ENCODE assay signal across 7 cellular contexts in the genomic region with DNA sequence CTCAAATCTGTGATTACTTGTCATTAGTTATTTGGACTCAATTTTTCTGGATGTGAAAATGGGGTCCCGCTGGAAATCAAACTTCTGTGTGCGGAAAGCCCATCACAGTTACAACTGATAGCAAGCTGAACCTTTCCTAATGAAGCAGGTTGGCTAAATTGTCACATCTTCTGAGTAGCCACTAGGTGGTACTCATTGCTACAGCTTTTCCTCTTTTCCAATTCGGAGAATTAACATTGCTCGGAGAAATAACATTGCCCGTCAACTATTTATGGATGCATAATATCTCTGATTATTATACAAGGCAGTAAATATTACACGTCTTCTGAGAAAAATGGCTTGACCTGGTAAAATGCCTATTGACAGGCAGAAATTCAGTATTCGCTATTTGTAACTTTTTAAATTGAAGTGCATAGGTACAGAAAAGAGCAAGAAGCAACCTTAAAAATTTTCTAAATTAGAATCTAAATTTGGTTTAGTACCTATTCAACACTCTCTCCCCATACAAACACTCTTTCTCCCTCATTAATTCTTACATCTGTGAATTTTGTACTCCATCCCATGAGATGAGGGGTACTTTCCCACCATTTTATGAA. TPM values are rescaled to one million over a fixed set of nuclear protein-coding genes. Genes with fewer than 3 reads are reported as not detected.
A peak's percentile ranks its signal among the peaks of the same experiment; 100 is the strongest.
DNase-seq lines count a peak whose midpoint lies in the region; ATAC-seq, FAIRE-seq and TF ChIP-seq lines count a peak whose summit lies in the region.

No MANE protein-coding gene starts in this region.

- no peaks in the 10 kb centered on the region for H4K20me1 ChIP-seq in GM12878 (ENCODE audit: control insufficient read depth, insufficient read depth)

- SMC1A ChIA-PET in GM12878 (lab: Charles Lee; ENCODE audit: uncharacterized antibody, unreplicated experiment), result interaction anchor here (0.6 to 1.5 kb wide), 8 partner anchors 24 to 135 kb away, joined by 3 to 7 read pairs (median 4); no protein-coding TSS in a partner anchor

- FAIRE-seq in GM12878 (lab: Jason Lieb, UNC), result peak; percentile 92

- DNase-seq in GM12865 (ENCODE audit: low read depth) (peak; percentile 29), NCI-H146 (lab: John Stamatoyannopoulos, UW) (peak; percentile 42), GM12878 (ENCODE audit: low read depth, low spot score) (no peak), lung microvascular endothelial cell (ENCODE audit: low read depth in 2 of 2) (peak; percentile 39 to 50), 8988T (no peak)
- DNase-seq in activated naive CD4-positive, alpha-beta T cell (lab: John Stamatoyannopoulos, UW), result no peak
- DNase-seq in activated CD8-positive, alpha-beta memory T cell treated with anti-CD3 and anti-CD28 coated beads, Interleukin-2, amount 50 U/mL, for 48 hours, result no peak

- no peak overlapping the region for H2AFZ ChIP-seq in GM12878 (ENCODE audit: control insufficient read depth, low read depth, low read length)

- TF ChIP-seq POLR2A in GM12878 (IDR thresholded peaks at IDR 0.05; ENCODE audit: low read depth, low read length), result no peak

- no peaks in the 10 kb centered on the region for H3K4me1 ChIP-seq in GM12878 (ENCODE audit: control insufficient read depth, insufficient read depth, low read length)

- RAD21 ChIA-PET in GM12878 (lab: Charles Lee; ENCODE audit: unreplicated experiment), result interaction anchor here (0.6 to 2.1 kb wide), 9 partner anchors 13 to 215 kb away, joined by 3 to 12 read pairs (median 4); no protein-coding TSS in a partner anchor

- H3K4me3 ChIP-seq in GM12865 (ENCODE audit: low read depth, low read length), result no peak overlapping the region
- H3K4me3 ChIP-seq in GM12878, result no peak overlapping the region

- H3K9ac ChIP-seq in GM12878 (ENCODE audit: control insufficient read depth, insufficient read depth, low read length), result no peak overlapping the region

- H3K4me2 ChIP-seq in GM12878 (ENCODE audit: control insufficient read depth, insufficient read depth), result no peak overlapping the region

- POLR2A ChIA-PET in GM12878 (lab: Charles Lee), result no interaction called here

- no peak for TF ChIP-seq EP300 in GM12878 (IDR thresholded peaks at IDR 0.05; ENCODE audit: borderline replicate concordance in 1 of 2, control insufficient read depth in 1 of 2, low read depth in 2 of 2, low read length in 2 of 2)

- TF ChIP-seq CTCF in GM12865 (IDR thresholded peaks at IDR 0.05; ENCODE audit: insufficient read depth, low read depth, low read length, missing control alignments) (peak; percentile 57), GM12878 (IDR thresholded peaks at IDR 0.05 in 2 of 3, conservative IDR thresholded peaks at IDR 0.05 in 1 of 3; ENCODE audit: control insufficient read depth in 2 of 3, extremely low read depth in 1 of 3, insufficient read depth in 1 of 3, low read depth in 3 of 3, low read length in 3 of 3) (peak; percentile 59 to 61 (median 60))

- peak; percentile 73 for TF ChIP-seq RAD21 in GM12878 (IDR thresholded peaks at IDR 0.05; ENCODE audit: insufficient read depth, low read depth, low read length)

- no peaks in the 10 kb centered on the region; a peak in 2 of 4 replicates for H3K27me3 ChIP-seq in GM12878 (replicated peaks in 1 of 2; ENCODE audit: control insufficient read depth in 2 of 2, insufficient read depth in 2 of 2, low read length in 1 of 2)

- H3K79me2 ChIP-seq in GM12878 (ENCODE audit: control insufficient read depth, insufficient read depth, low read length), result no peaks in the 10 kb centered on the region

- H3K9me3 ChIP-seq in GM12878 (replicated peaks; ENCODE audit: control insufficient read depth, insufficient read depth, low read length), result no peaks in the 10 kb centered on the region; the same call in 2 of the 3 replicates

- BruUV-seq in GM12878 (replicated peaks; lab: Mats Ljungman, UMichigan), result no TSS peak

- intact Hi-C loops in GM12878 (cut with micrococcal nuclease; ENCODE audit: unreplicated experiment), result loop anchor here (1.0 kb wide), 1 partner anchor 34 kb away; no protein-coding TSS in a partner anchor

- ATAC-seq in GM12878, result peak; percentile 74

- WGBS in GM12878 (ENCODE audit: insufficient coverage, insufficient replicate concordance, low lambda C conversion rate, missing lambda C conversion rate), result 31% methylated on average over 7 of the region's 7 CpGs

- in situ Hi-C loops in GM12878 (cut with MboI), result no loop called here

- no peaks in the 10 kb centered on the region for H3K36me3 ChIP-seq in GM12878 (ENCODE audit: control insufficient read depth in 2 of 2, insufficient read depth in 2 of 2, low read length in 1 of 2)

- H3K27ac ChIP-seq in GM12878 (ENCODE audit: control insufficient read depth, insufficient read depth), result no peak overlapping the region

- CTCF ChIA-PET in GM12878 (lab: Yijun Ruan, JAX), result interaction anchor here (0.6 to 3.8 kb wide), 20 partner anchors 9 to 437 kb away, joined by 3 to 33 read pairs (median 4); no protein-coding TSS in a partner anchor

RNA-seq across cellular contexts. Expression of gene BLOC1S2, which starts 17.3 kb away (rescaled TPM):
- total RNA-seq in GM12878 (2013; cell fraction: nucleolus; rRNA removed), result 9.0 and 14.8 TPM in 2 replicates
- 75.0 and 79.8 TPM in 2 replicates for total RNA-seq in GM12878 (2014; rRNA removed)
- 66.2 and 75.1 TPM in 2 replicates for total RNA-seq in GM12878 (2014; rRNA removed; fragmentation: Illumina TruSeq; extraction: Trizol)
- 54.4 and 58.6 TPM in 2 replicates for total RNA-seq in GM12878 (2021)
- 37.9 TPM for polyA plus RNA-seq in GM12878 (2011; ENCODE audit: low read depth)
- polyA plus RNA-seq in GM12878 (2011; rRNA removed), result 71.7 and 117 TPM in 2 replicates
- polyA plus RNA-seq in GM12878 (2011; cell fraction: cytosol; rRNA removed), result 24.1 and 29.0 TPM in 2 replicates
- 17.1 and 21.6 TPM in 2 replicates for polyA plus RNA-seq in GM12878 (2011; cell fraction: nucleus; rRNA removed)
- 58.3 and 73.0 TPM in 2 replicates for polyA plus RNA-seq in GM12878 (2012)
- 66.9 and 71.3 TPM in 2 replicates for polyA plus RNA-seq in GM12878 (2014; fragmentation: Illumina TruSeq; extraction: Trizol)
- 100 to 1,000 TPM; 106 to 120 TPM for polyA plus RNA-seq in GM12878 (2014; fragmentation: Nextera tagmentation; extraction: Ambion mirVana)
- 79.2 and 94.4 TPM in 2 replicates for polyA plus RNA-seq in GM12878 (2014; rRNA removed)
- 100 to 1,000 TPM; 147 to 164 TPM for polyA plus RNA-seq in GM12878 (2016; fragmentation: Nextera tagmentation; extraction: Ambion mirVana)
- polyA minus RNA-seq in GM12878 (2011; rRNA and poly(A)+ RNA removed), result 10.4 and 14.8 TPM in 2 replicates
- 5.7 and 10.3 TPM in 2 replicates for polyA minus RNA-seq in GM12878 (2011; cell fraction: cytosol; rRNA and poly(A)+ RNA removed)
- 6.6 and 7.6 TPM in 2 replicates for polyA minus RNA-seq in GM12878 (2011; cell fraction: nucleus; rRNA and poly(A)+ RNA removed)
- total RNA-seq in lung microvascular endothelial cell, result 28.2 and 40.1 TPM in 2 replicates

RNA-seq across cellular contexts. Expression of gene PKD2L1, which starts 26.2 kb away (rescaled TPM):
- not detected in 2 replicates for total RNA-seq in GM12878 (2013; cell fraction: nucleolus; rRNA removed)
- total RNA-seq in GM12878 (2014; rRNA removed) (0.17 and 0.22 TPM in 2 replicates), GM12878 (2014; rRNA removed; fragmentation: Illumina TruSeq; extraction: Trizol) (0.14 TPM in 1 of 2 replicates, not detected in the other), GM12878 (2021) (0.05 and 0.08 TPM in 2 replicates), lung microvascular endothelial cell (not detected in 2 replicates)
- not detected for polyA plus RNA-seq in GM12878 (2011; ENCODE audit: low read depth)
- polyA plus RNA-seq in GM12878 (2011; rRNA removed) (0.05 and 0.06 TPM in 2 replicates), GM12878 (2014; fragmentation: Illumina TruSeq; extraction: Trizol) (0.09 and 0.27 TPM in 2 replicates), GM12878 (2014; fragmentation: Nextera tagmentation; extraction: Ambion mirVana) (not detected), GM12878 (2014; rRNA removed) (not detected in 2 replicates), GM12878 (2016; fragmentation: Nextera tagmentation; extraction: Ambion mirVana) (not detected)
- polyA plus RNA-seq in GM12878 (2011; cell fraction: cytosol; rRNA removed), result 0.03 and 0.06 TPM in 2 replicates
- 0.24 and 0.35 TPM in 2 replicates for polyA plus RNA-seq in GM12878 (2011; cell fraction: nucleus; rRNA removed)
- polyA plus RNA-seq in GM12878 (2012), result 0.07 TPM in 1 of 2 replicates, not detected in the other
- polyA minus RNA-seq in GM12878 (2011; rRNA and poly(A)+ RNA removed), result not detected in 2 replicates
- not detected in 2 replicates for polyA minus RNA-seq in GM12878 (2011; cell fraction: cytosol; rRNA and poly(A)+ RNA removed)
- polyA minus RNA-seq in GM12878 (2011; cell fraction: nucleus; rRNA and poly(A)+ RNA removed), result not detected in 2 replicates

RNA-seq across cellular contexts. Expression of gene CWF19L1, which starts 36.4 kb away (rescaled TPM):
- 65.2 and 67.4 TPM in 2 replicates for total RNA-seq in GM12878 (2013; cell fraction: nucleolus; rRNA removed)
- total RNA-seq in GM12878 (2014; rRNA removed) (38.8 and 39.1 TPM in 2 replicates), GM12878 (2014; rRNA removed; fragmentation: Illumina TruSeq; extraction: Trizol) (37.4 and 38.6 TPM in 2 replicates), GM12878 (2021) (31.9 and 36.7 TPM in 2 replicates), lung microvascular endothelial cell (20.5 and 21.0 TPM in 2 replicates)
- polyA plus RNA-seq in GM12878 (2011; ENCODE audit: low read depth), result 20.7 TPM
- polyA plus RNA-seq in GM12878 (2011; rRNA removed) (33.0 and 41.5 TPM in 2 replicates), GM12878 (2014; fragmentation: Illumina TruSeq; extraction: Trizol) (34.3 and 48.1 TPM in 2 replicates), GM12878 (2014; fragmentation: Nextera tagmentation; extraction: Ambion mirVana) (10 to 100 TPM; 37.6 to 51.7 TPM), GM12878 (2014; rRNA removed) (26.4 and 30.2 TPM in 2 replicates), GM12878 (2016; fragmentation: Nextera tagmentation; extraction: Ambion mirVana) (10 to 100 TPM; 45.0 to 45.1 TPM)
- 23.3 and 23.9 TPM in 2 replicates for polyA plus RNA-seq in GM12878 (2011; cell fraction: cytosol; rRNA removed)
- polyA plus RNA-seq in GM12878 (2011; cell fraction: nucleus; rRNA removed), result 31.3 and 32.6 TPM in 2 replicates
- polyA plus RNA-seq in GM12878 (2012), result 22.3 and 22.5 TPM in 2 replicates
- polyA minus RNA-seq in GM12878 (2011; rRNA and poly(A)+ RNA removed), result 32.7 and 32.8 TPM in 2 replicates
- polyA minus RNA-seq in GM12878 (2011; cell fraction: cytosol; rRNA and poly(A)+ RNA removed), result 9.9 and 14.1 TPM in 2 replicates
- 9.9 and 10.7 TPM in 2 replicates for polyA minus RNA-seq in GM12878 (2011; cell fraction: nucleus; rRNA and poly(A)+ RNA removed)

RNA-seq across cellular contexts. Expression of gene SCD, which starts 43.2 kb away (rescaled TPM):
- 120 and 125 TPM in 2 replicates for total RNA-seq in GM12878 (2013; cell fraction: nucleolus; rRNA removed)
- 108 and 117 TPM in 2 replicates for total RNA-seq in GM12878 (2014; rRNA removed)
- 91.3 and 103 TPM in 2 replicates for total RNA-seq in GM12878 (2014; rRNA removed; fragmentation: Illumina TruSeq; extraction: Trizol)
- total RNA-seq in GM12878 (2021), result 171 and 188 TPM in 2 replicates
- polyA plus RNA-seq in GM12878 (2011; ENCODE audit: low read depth), result 65.1 TPM
- 250 and 279 TPM in 2 replicates for polyA plus RNA-seq in GM12878 (2011; rRNA removed)
- polyA plus RNA-seq in GM12878 (2011; cell fraction: cytosol; rRNA removed), result 198 and 249 TPM in 2 replicates
- 86.6 and 104 TPM in 2 replicates for polyA plus RNA-seq in GM12878 (2011; cell fraction: nucleus; rRNA removed)
- 88.3 and 146 TPM in 2 replicates for polyA plus RNA-seq in GM12878 (2012)
- polyA plus RNA-seq in GM12878 (2014; fragmentation: Illumina TruSeq; extraction: Trizol), result 181 and 230 TPM in 2 replicates
- polyA plus RNA-seq in GM12878 (2014; fragmentation: Nextera tagmentation; extraction: Ambion mirVana), result 10 to 100 TPM; 77.5 to 86.1 TPM
- polyA plus RNA-seq in GM12878 (2014; rRNA removed), result 119 and 131 TPM in 2 replicates
- polyA plus RNA-seq in GM12878 (2016; fragmentation: Nextera tagmentation; extraction: Ambion mirVana), result 10 to 100 TPM; 68.7 to 70.2 TPM
- polyA minus RNA-seq in GM12878 (2011; rRNA and poly(A)+ RNA removed), result 294 and 320 TPM in 2 replicates
- polyA minus RNA-seq in GM12878 (2011; cell fraction: cytosol; rRNA and poly(A)+ RNA removed), result 122 TPM in 2 replicates
- polyA minus RNA-seq in GM12878 (2011; cell fraction: nucleus; rRNA and poly(A)+ RNA removed), result 31.3 and 34.6 TPM in 2 replicates
- 29.8 and 60.1 TPM in 2 replicates for total RNA-seq in lung microvascular endothelial cell

Comparison
In these comparisons a context has a peak if more than half of its experiments do, and no peak if none do; other contexts are left out.
1. DNase-seq: peak in GM12865 (single experiment), NCI-H146 (single experiment) and lung microvascular endothelial cell (2 of 2); none in GM12878 (single experiment), 8988T (single experiment), activated naive CD4-positive, alpha-beta T cell (0 of 4) and activated CD8-positive, alpha-beta memory T cell treated with anti-CD3 and anti-CD28 coated beads, Interleukin-2, amount 50 U/mL, for 48 hours (single experiment).